ENCODE assay signal across 23 cellular contexts in genomic region chr12:2119266-2119665, GRCh38.
DNase-seq lines count a peak whose midpoint lies in the region; ATAC-seq and TF ChIP-seq lines count a peak whose summit lies in the region.
"Had no signal": no experiment of that assay in that cellular context is flagged by ENCODE, and none has a peak within 500 bp of the region (broad histone marks: within the 10 kb centered on the region; RNA-seq: fewer than 3 reads in every experiment).

No MANE protein-coding gene starts in this region.

- H3K79me2 ChIP-seq in hepatocyte: no peaks in the 10 kb centered on the region

- no peaks in the 10 kb centered on the region for H4K20me1 ChIP-seq in hepatocyte (ENCODE audit: insufficient read depth, poor library complexity, severe bottlenecking)

- WGBS in heart left ventricle, 4 donors: 76 to 87% (median 82%) methylated on average over 5 to 7 of the region's 7 CpGs
- 92% methylated on average over 7 of the region's 7 CpGs for WGBS in hepatocyte (ENCODE audit: low lambda C conversion rate, missing lambda C conversion rate)
- WGBS in spleen, 5 donors: 81 to 95% (median 86%) methylated on average over 7 of the region's 7 CpGs

- H3K9me3 ChIP-seq in heart left ventricle: no peaks in the 10 kb centered on the region
- no peaks in the 10 kb centered on the region for H3K9me3 ChIP-seq in hepatocyte (ENCODE audit: low read depth)
- H3K9me3 ChIP-seq in spleen: no peaks in the 10 kb centered on the region

- H3K27ac ChIP-seq in heart left ventricle (peak overlapping the region in 11 of 12 donors; percentile 22 to 80 (median 55)), hepatocyte (peak overlapping the region; percentile 3), spleen (no peak overlapping the region)
- H3K27ac ChIP-seq: KMS-11, neural progenitor cell had no signal

- no peak overlapping the region for H3K4me3 ChIP-seq in heart left ventricle
- H3K4me3 ChIP-seq in hepatocyte: no peak overlapping the region
- H3K4me3 ChIP-seq in spleen: no peak overlapping the region
- H3K4me3 ChIP-seq: dorsolateral prefrontal cortex, neural progenitor cell had no signal

- H3K36me3 ChIP-seq in heart left ventricle (peaks cover 0 to 64% (median 15%) of the 10 kb centered on the region in 9 donors), hepatocyte (replicated peaks; ENCODE audit: insufficient read depth, low read depth) (no peaks in the 10 kb centered on the region), spleen (peaks cover 0 to 10% (median 0%) of the 10 kb centered on the region in 6 donors)
- H3K36me3 ChIP-seq: neural progenitor cell had no signal

- no peaks in the 10 kb centered on the region for H3K9me2 ChIP-seq in hepatocyte (replicated peaks; ENCODE audit: insufficient read depth)

- no peak for DNase-seq in heart left ventricle
- no peak for DNase-seq in Right ventricle myocardium superior
- DNase-seq in hepatocyte (ENCODE audit: low spot score): no peak
- DNase-seq in spleen: peak; percentile 31
- no peak for DNase-seq in DMS114 treated with DMSO at 0.1 percent for 48 hours (lab: John Stamatoyannopoulos, UW; ENCODE audit: unreplicated experiment)
- DNase-seq in pons (ENCODE audit: low spot score): no peak
- DNase-seq: 8988T; activated CD4-positive, alpha-beta T cell treated with anti-CD3 and anti-CD28 coated beads for 36 hours; activated CD8-positive, alpha-beta T cell treated with anti-CD3 and anti-CD28 coated beads, Interleukin-2, amount 10 ng/mL, durations not matched to agents 7 days and 5 days; activated naive CD8-positive, alpha-beta T cell treated with anti-CD3 and anti-CD28 coated beads for 36 hours; CD4-positive, CD25-positive, alpha-beta regulatory T cell; glutamatergic neuron; MM.1S; NCI-H1417 treated with DMSO at 0.1 percent for 48 hours; NCI-H2081 treated with DMSO at 0.1 percent for 48 hours; NCI-H345; NCI-H82 had no signal

- no peak overlapping the region for H3K4me2 ChIP-seq in hepatocyte
- H3K4me2 ChIP-seq: KMS-11, neural progenitor cell had no signal

- intact Hi-C loops in heart left ventricle (cut with DNase I) (no loop called here), Right ventricle myocardium superior (cut with DNase I) (no loop called here), spleen (cut with DNase I; ENCODE audit: low total_unique reads) (no loop called here)

- H3K27me3 ChIP-seq in heart left ventricle: no peaks in the 10 kb centered on the region
- H3K27me3 ChIP-seq in hepatocyte: no peaks in the 10 kb centered on the region
- H3K27me3 ChIP-seq in spleen (replicated peaks in 1 of 7): no peaks in the 10 kb centered on the region
- H3K27me3 ChIP-seq: dorsolateral prefrontal cortex, neural progenitor cell had no signal

- ATAC-seq in heart left ventricle: peak in 2 of 4 donors; percentile 8 to 10
- no peak for ATAC-seq in Right ventricle myocardium superior (ENCODE audit: poor library complexity)
- ATAC-seq in HG02852 (IDR thresholded peaks at IDR 0.05; ENCODE audit: unreplicated experiment): no peak
- no peak for ATAC-seq in HG03460 (IDR thresholded peaks at IDR 0.05; ENCODE audit: unreplicated experiment)
- ATAC-seq: activated CD4-positive, alpha-beta T cell treated with anti-CD3 and anti-CD28 coated beads for 36 hours; activated CD8-positive, alpha-beta T cell treated with anti-CD3 and anti-CD28 coated beads, Interleukin-2, amount 10 ng/mL, durations not matched to agents 7 days and 5 days; HCT116 had no signal

- TF ChIP-seq POLR2A in heart left ventricle (IDR thresholded peaks at IDR 0.05) (no peak), spleen (IDR thresholded peaks at IDR 0.05) (no peak)

- H3K4me1 ChIP-seq in heart left ventricle: peaks cover 0 to 59% (median 25%) of the 10 kb centered on the region in 12 donors
- H3K4me1 ChIP-seq in hepatocyte (ENCODE audit: insufficient read depth): no peaks in the 10 kb centered on the region
- peaks cover 0 to 8% (median 0%) of the 10 kb centered on the region in 6 donors for H3K4me1 ChIP-seq in spleen
- H3K4me1 ChIP-seq: neural progenitor cell had no signal

- no peak overlapping the region for H2AFZ ChIP-seq in hepatocyte
- H2AFZ ChIP-seq: neural progenitor cell had no signal

- TF ChIP-seq CTCF in heart left ventricle (IDR thresholded peaks at IDR 0.05): no peak
- TF ChIP-seq CTCF in hepatocyte (IDR thresholded peaks at IDR 0.05; ENCODE audit: poor library complexity): no peak
- TF ChIP-seq CTCF in spleen (IDR thresholded peaks at IDR 0.05 in 8 of 11, conservative IDR thresholded peaks at IDR 0.05 in 3 of 11): no peak

Comparison
In these comparisons a context has a peak if more than half of its experiments do, and no peak if none do; other contexts are left out.
1. H3K27ac ChIP-seq: peak in heart left ventricle (11 of 12) and hepatocyte (single experiment); none in spleen (0 of 8).